Comparison of ENCODE assay signal across 8 cellular contexts in genomic region chr1:200510228-200510623, GRCh38.
DNase-seq lines count a peak whose midpoint lies in the region; ATAC-seq, FAIRE-seq and TF ChIP-seq lines count a peak whose summit lies in the region.

No MANE protein-coding gene starts in this region.

- no peak overlapping the region for H2AFZ ChIP-seq in astrocyte (ENCODE audit: low read depth, low read length)

- H3K9me3 Mint-ChIP-seq in astrocyte (ENCODE audit: unreplicated experiment): no peaks in the 10 kb centered on the region

- no peak overlapping the region for H3K9ac ChIP-seq in astrocyte (ENCODE audit: low read length)

- no peaks in the 10 kb centered on the region for H3K79me2 ChIP-seq in astrocyte (ENCODE audit: insufficient read depth, low read length)

- no peak overlapping the region for H3K27ac Mint-ChIP-seq in astrocyte (ENCODE audit: unreplicated experiment)

- peak; percentile 81 for FAIRE-seq in astrocyte (lab: Jason Lieb, UNC)

- ATAC-seq in HG02759 (IDR thresholded peaks at IDR 0.05; ENCODE audit: unreplicated experiment): peak; percentile 87

- H3K4me3 ChIP-seq in GM12875 (ENCODE audit: low read depth, low read length): no peak overlapping the region
- no peak overlapping the region for H3K4me3 ChIP-seq in astrocyte (ENCODE audit: insufficient read depth, low read depth, low read length)

- no peaks in the 10 kb centered on the region for H3K36me3 Mint-ChIP-seq in astrocyte (ENCODE audit: low read depth, unreplicated experiment)

- peak overlapping the region; percentile 19 for H3K4me2 ChIP-seq in astrocyte (ENCODE audit: low read length)

- no peaks in the 10 kb centered on the region for H3K9me3 ChIP-seq in astrocyte (ENCODE audit: insufficient read depth, low read depth, low read length)

- H3K4me3 Mint-ChIP-seq in astrocyte (ENCODE audit: unreplicated experiment): no peak overlapping the region

- no peak overlapping the region for H3K27ac ChIP-seq in astrocyte (ENCODE audit: low read depth, low read length)

- H3K27me3 ChIP-seq in astrocyte (ENCODE audit: insufficient read depth, low read length): no peaks in the 10 kb centered on the region

- DNase-seq in NCI-H146 treated with DMSO at 0.1 percent for 48 hours (lab: John Stamatoyannopoulos, UW; ENCODE audit: unreplicated experiment) (peak; percentile 65), T-helper 22 cell (ENCODE audit: low read depth) (peak; percentile 29), astrocyte (ENCODE audit: low read depth) (peak; percentile 49), hippocampal formation (lab: John Stamatoyannopoulos, UW) (peak; percentile 49 to 66), smooth muscle cell of the brain vasculature (ENCODE audit: low read depth, low spot score) (peak; percentile 67), cortex of kidney (lab: John Stamatoyannopoulos, UW) (no peak)

- no peaks in the 10 kb centered on the region for H3K36me3 ChIP-seq in astrocyte (ENCODE audit: insufficient read depth, low read length)

- peaks cover 10% of the 10 kb centered on the region for H3K4me1 Mint-ChIP-seq in astrocyte (ENCODE audit: low read depth, unreplicated experiment)

- no peaks in the 10 kb centered on the region for H4K20me1 ChIP-seq in astrocyte (ENCODE audit: insufficient read depth, low read length)

- peaks cover 5% of the 10 kb centered on the region for H3K4me1 ChIP-seq in astrocyte (ENCODE audit: insufficient read depth, low read length)

- peaks cover 9% of the 10 kb centered on the region for H3K27me3 Mint-ChIP-seq in astrocyte (ENCODE audit: low read depth, unreplicated experiment)

- peak; percentile 67; the same call in 1 of the 2 replicates for TF ChIP-seq CTCF in GM12875 (IDR thresholded peaks at IDR 0.05; ENCODE audit: borderline replicate concordance, insufficient read depth, low read depth, low read length)
- TF ChIP-seq CTCF in astrocyte (IDR thresholded peaks at IDR 0.05; ENCODE audit: insufficient read depth, low read depth, low read length): peak; percentile 97
